ENCODE assay signal across 19 cellular contexts in the genomic region with DNA sequence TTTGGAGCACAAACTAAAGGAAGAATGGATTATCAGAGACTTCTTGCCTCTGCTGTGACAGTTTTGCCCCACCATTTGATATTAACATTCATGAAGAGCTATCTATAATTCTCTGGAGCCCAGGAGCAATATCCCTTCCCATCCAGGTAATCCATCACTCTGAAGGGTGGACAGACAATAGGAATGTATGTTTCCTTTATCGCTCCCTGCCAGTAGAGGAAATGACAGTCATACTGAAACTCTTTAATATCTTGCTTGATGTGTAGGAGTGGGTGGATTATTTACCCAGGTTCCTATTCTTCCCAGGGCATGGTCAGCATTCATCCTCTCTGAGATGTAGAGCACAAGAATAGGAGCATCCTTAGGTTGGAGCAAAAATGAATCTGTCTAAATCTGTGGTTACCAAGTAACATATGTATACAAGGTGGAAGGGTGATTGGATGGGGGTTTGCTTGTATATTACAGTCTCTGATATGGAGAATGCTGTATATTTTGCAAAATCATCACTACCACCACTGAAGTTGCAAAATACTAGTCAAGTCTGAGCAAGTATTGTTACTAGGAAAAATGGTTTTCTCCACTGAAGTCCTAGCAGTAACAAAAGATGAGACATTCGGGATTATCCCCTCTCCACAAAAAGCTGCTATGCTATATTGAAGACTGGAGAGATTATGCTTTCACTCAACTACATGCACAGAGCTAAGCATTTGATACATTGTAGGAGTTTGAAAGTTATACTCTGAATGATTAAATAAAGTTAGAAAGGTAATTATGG.
"Had no signal": no experiment of that assay in that cellular context is flagged by ENCODE, and none has a peak within 500 bp of the region (broad histone marks: within the 10 kb centered on the region; RNA-seq: fewer than 3 reads in every experiment).

No MANE protein-coding gene starts in this region.

- H3K27me3 Mint-ChIP-seq: natural killer cell treated with Interleukin-12 subunit alpha and Interleukin-12 subunit beta and Interleukin-15 and Interleukin-18, amount 100 ng/mL, for 72 hours; progenitor cell of endocrine pancreas; stimulated activated naive CD8-positive, alpha-beta T cell treated with anti-CD3 and anti-CD28 coated beads, Interleukin-15, Interleukin-2, amounts not matched to agents 100 ng/mL and 50 ng/mL, for 24 hours had no signal

- H3K36me3 ChIP-seq: colonic mucosa, pancreas, tibial artery, upper lobe of left lung, uterus had no signal

- H3K27ac Mint-ChIP-seq: natural killer cell treated with Interleukin-12 subunit alpha and Interleukin-12 subunit beta and Interleukin-15 and Interleukin-18, amount 100 ng/mL, for 72 hours; progenitor cell of endocrine pancreas; stimulated activated naive CD8-positive, alpha-beta T cell treated with anti-CD3 and anti-CD28 coated beads, Interleukin-15, Interleukin-2, amounts not matched to agents 100 ng/mL and 50 ng/mL, for 24 hours had no signal

- H3K9me3 Mint-ChIP-seq: natural killer cell treated with Interleukin-12 subunit alpha and Interleukin-12 subunit beta and Interleukin-15 and Interleukin-18, amount 100 ng/mL, for 72 hours; stimulated activated naive CD8-positive, alpha-beta T cell treated with anti-CD3 and anti-CD28 coated beads, Interleukin-15, Interleukin-2, amounts not matched to agents 100 ng/mL and 50 ng/mL, for 24 hours had no signal

- H3K36me3 Mint-ChIP-seq: natural killer cell treated with Interleukin-12 subunit alpha and Interleukin-12 subunit beta and Interleukin-15 and Interleukin-18, amount 100 ng/mL, for 72 hours had no signal

- H3K4me1 ChIP-seq: colonic mucosa, pancreas, tibial artery, upper lobe of left lung, uterus had no signal

- H3K9me3 ChIP-seq: colonic mucosa, mucosa of descending colon, pancreas, tibial artery, upper lobe of left lung, uterus had no signal

- H3K27me3 ChIP-seq: colonic mucosa, pancreas, tibial artery, upper lobe of left lung, uterus had no signal

- H3K4me3 ChIP-seq: colonic mucosa, mucosa of descending colon, pancreas, tibial artery, upper lobe of left lung, uterus had no signal

- H3K27ac ChIP-seq: colonic mucosa, pancreas, tibial artery, upper lobe of left lung, uterus had no signal

- FAIRE-seq: endometrium, pancreas, small intestine had no signal

- H3K4me3 Mint-ChIP-seq: natural killer cell treated with Interleukin-12 subunit alpha and Interleukin-12 subunit beta and Interleukin-15 and Interleukin-18, amount 100 ng/mL, for 72 hours; stimulated activated naive CD8-positive, alpha-beta T cell treated with anti-CD3 and anti-CD28 coated beads, Interleukin-15, Interleukin-2, amounts not matched to agents 100 ng/mL and 50 ng/mL, for 24 hours had no signal

- ATAC-seq: mucosa of descending colon; natural killer cell treated with Interleukin-12 subunit alpha and Interleukin-12 subunit beta and Interleukin-15 and Interleukin-18, amount 100 ng/mL, for 72 hours; pancreas; right cardiac atrium had no signal

- DNase-seq: colonic mucosa; effector memory CD4-positive, alpha-beta T cell; erythroblast; foreskin melanocyte; head of caudate nucleus; hippocampal formation; mucosa of descending colon; occipital lobe; pancreas; right cardiac atrium; small intestine; stimulated activated CD4-positive, alpha-beta T cell treated with anti-CD3 and anti-CD28 coated beads, Interleukin-12 subunit alpha, Interleukin-12 subunit beta, amount 100 ng/mL, for 4 hours; tibial artery; upper lobe of left lung; uterus had no signal
